9 cellular contexts compared by ENCODE assay signal in the genomic region with DNA sequence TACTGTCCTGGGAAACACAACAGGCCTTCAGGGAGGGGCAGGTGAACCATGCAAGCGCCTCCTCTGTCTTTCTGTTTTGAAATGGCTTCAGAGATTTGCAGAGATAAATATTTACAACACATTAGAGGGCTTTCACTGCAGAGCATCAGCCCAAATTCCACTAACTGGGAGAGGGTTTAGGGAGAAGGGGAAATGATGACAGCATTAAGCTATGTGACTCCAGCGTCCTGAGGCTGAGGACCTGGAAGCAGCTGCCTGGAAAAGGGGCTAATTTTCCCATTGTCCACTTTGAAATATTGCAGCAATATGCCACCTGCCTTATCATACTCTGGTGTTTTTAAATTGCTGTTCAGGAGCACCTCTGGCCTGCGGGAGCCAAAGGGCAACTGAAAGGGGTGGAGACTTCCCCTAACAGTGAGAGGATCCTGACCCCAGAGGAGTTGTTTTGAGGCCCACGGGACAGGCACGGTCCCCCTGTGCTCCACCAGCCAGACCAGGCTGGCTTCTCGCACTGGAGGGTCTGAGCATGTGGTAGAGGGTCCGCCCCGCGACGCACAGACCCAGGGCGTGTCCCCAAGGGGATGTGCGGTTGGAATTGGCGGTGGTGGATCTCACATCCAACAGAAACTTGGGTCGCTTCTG.
DNase-seq lines count a peak whose midpoint lies in the region; FAIRE-seq and TF ChIP-seq lines count a peak whose summit lies in the region.
"Had no signal": no experiment of that assay in that cellular context is flagged by ENCODE, and none has a peak within 500 bp of the region (broad histone marks: within the 10 kb centered on the region; RNA-seq: fewer than 3 reads in every experiment).

No MANE protein-coding gene starts in this region.

- H3K36me3 ChIP-seq in breast epithelium (no peaks in the 10 kb centered on the region), mammary epithelial cell (ENCODE audit: insufficient read depth, low read length) (no peaks in the 10 kb centered on the region), vagina (no peaks in the 10 kb centered on the region)

- DNase-seq in breast epithelium (ENCODE audit: low spot score in 2 of 2), result no peak
- no peak for DNase-seq in mammary epithelial cell
- DNase-seq in dedifferentiated amniotic fluid mesenchymal stem cell (ENCODE audit: extremely low spot score), result peak; percentile 36
- peak; percentile 93 to 99 for DNase-seq in lung microvascular endothelial cell (ENCODE audit: low read depth in 2 of 2)
- no peak for DNase-seq in vagina (ENCODE audit: extremely low spot score in 2 of 2)
- no peak for DNase-seq in D721Med (ENCODE audit: insufficient read length, low spot score)
- no peak for DNase-seq in SK-N-DZ (ENCODE audit: low spot score)
- no peak for DNase-seq in stimulated activated CD4-positive, alpha-beta T cell treated with anti-CD3 and anti-CD28 coated beads, Interleukin-1b, Interleukin-23, amount 100 ng/mL, for 48 hours
- DNase-seq: amniotic stem cell had no signal

- no peak for FAIRE-seq in D721Med (lab: Jason Lieb, UNC)

- H2AFZ ChIP-seq in mammary epithelial cell (ENCODE audit: low read depth, low read length), result no peak overlapping the region

- H3K9me3 ChIP-seq in breast epithelium (no peaks in the 10 kb centered on the region), mammary epithelial cell (replicated peaks; ENCODE audit: insufficient read depth, low read length) (no peaks in the 10 kb centered on the region), vagina (no peaks in the 10 kb centered on the region)

- TF ChIP-seq POLR2A in breast epithelium (IDR thresholded peaks at IDR 0.05), result no peak
- TF ChIP-seq POLR2A in vagina (IDR thresholded peaks at IDR 0.05), result no peak

- intact Hi-C loops in breast epithelium (cut with DNase I; ENCODE audit: low total_unique reads) (no loop called here), mammary epithelial cell (cut with micrococcal nuclease) (no loop called here), vagina (cut with DNase I) (no loop called here)

- CTCF ChIA-PET in mammary epithelial cell (lab: Charles Lee; ENCODE audit: low non-redundant PET), result no interaction called here

- TF ChIP-seq CTCF in breast epithelium (IDR thresholded peaks at IDR 0.05) (no peak), mammary epithelial cell (conservative IDR thresholded peaks at IDR 0.05 in 1 of 2, IDR thresholded peaks at IDR 0.05 in 1 of 2; ENCODE audit: extremely low read depth in 1 of 2, insufficient read depth in 1 of 2, low read depth in 1 of 2, low read length in 2 of 2) (no peak), vagina (IDR thresholded peaks at IDR 0.05) (no peak), D721Med (IDR thresholded peaks at IDR 0.05; ENCODE audit: insufficient read depth, missing control alignments) (no peak)

- no peak overlapping the region for H3K4me3 ChIP-seq in breast epithelium
- no peak overlapping the region for H3K4me3 ChIP-seq in mammary epithelial cell (replicated peaks in 1 of 3; ENCODE audit: insufficient read depth in 1 of 3, low read depth in 2 of 3, low read length in 3 of 3)
- H3K4me3 ChIP-seq in vagina, result no peak overlapping the region

- peak overlapping the region; percentile 61 to 86 for H3K27ac ChIP-seq in breast epithelium
- H3K27ac ChIP-seq in mammary epithelial cell (ENCODE audit: insufficient read depth, low read depth, low read length), result no peak overlapping the region
- H3K27ac ChIP-seq in vagina, result peak overlapping the region; percentile 84

- H3K79me2 ChIP-seq in mammary epithelial cell (ENCODE audit: insufficient read depth, low read length), result no peaks in the 10 kb centered on the region

- H3K4me2 ChIP-seq in mammary epithelial cell (ENCODE audit: insufficient read depth, low read depth, low read length), result no peak overlapping the region

- in situ Hi-C loops in mammary epithelial cell (cut with MboI; ENCODE audit: low sequenced_read_pairs in 2 of 2), result no loop called here

- H3K9ac ChIP-seq in mammary epithelial cell (ENCODE audit: insufficient read depth, low read length), result no peak overlapping the region

- H3K27me3 ChIP-seq in breast epithelium, result no peaks in the 10 kb centered on the region
- H3K27me3 ChIP-seq in mammary epithelial cell (ENCODE audit: insufficient read depth, low read length), result no peaks in the 10 kb centered on the region
- H3K27me3 ChIP-seq in vagina, result no peaks in the 10 kb centered on the region

- H3K4me1 ChIP-seq in breast epithelium, result no peaks in the 10 kb centered on the region
- no peaks in the 10 kb centered on the region for H3K4me1 ChIP-seq in mammary epithelial cell (ENCODE audit: insufficient read depth, low read length)
- H3K4me1 ChIP-seq in vagina, result peaks cover 54% of the 10 kb centered on the region

- dilution Hi-C loops in mammary epithelial cell (cut with HindIII; ENCODE audit: low sequenced_read_pairs), result no loop called here

- WGBS in mammary epithelial cell (ENCODE audit: low coverage, missing lambda C conversion rate), result 90% methylated on average over 11 of the region's 14 CpGs

- H4K20me1 ChIP-seq in mammary epithelial cell (ENCODE audit: insufficient read depth, low read length), result no peaks in the 10 kb centered on the region

- BruUV-seq in mammary epithelial cell (replicated peaks; lab: Mats Ljungman, UMichigan), result no TSS peak

Comparison
In these comparisons a context has a peak if more than half of its experiments do, and no peak if none do; other contexts are left out.
1. DNase-seq: peak in dedifferentiated amniotic fluid mesenchymal stem cell (single experiment) and lung microvascular endothelial cell (2 of 2); none in breast epithelium (0 of 2), mammary epithelial cell (single experiment), vagina (0 of 2), D721Med (single experiment), SK-N-DZ (single experiment) and stimulated activated CD4-positive, alpha-beta T cell treated with anti-CD3 and anti-CD28 coated beads, Interleukin-1b, Interleukin-23, amount 100 ng/mL, for 48 hours (single experiment).